In genomic region chr21:26946744-26947446, GRCh38 we compare ENCODE assay signal across 17 cellular contexts. TPM values are rescaled to one million over a fixed set of nuclear protein-coding genes. Genes with fewer than 3 reads are reported as not detected.
DNase-seq lines count a peak whose midpoint lies in the region; ATAC-seq and TF ChIP-seq lines count a peak whose summit lies in the region.
"Had no signal": no experiment of that assay in that cellular context is flagged by ENCODE, and none has a peak within 500 bp of the region (broad histone marks: within the 10 kb centered on the region; RNA-seq: fewer than 3 reads in every experiment).

No MANE protein-coding gene starts in this region.

- BruUV-seq in IMR-90 (replicated peaks; lab: Mats Ljungman, UMichigan) (no TSS peak), OCI-LY7 (replicated peaks; lab: Mats Ljungman, UMichigan) (no TSS peak)

- CTCF ChIA-PET in IMR-90 (lab: Yijun Ruan, JAX): no interaction called here
- CTCF ChIA-PET in OCI-LY7 (lab: Charles Lee; ENCODE audit: unreplicated experiment): no interaction called here

- H2AFZ ChIP-seq in IMR-90 (replicated peaks; ENCODE audit: low read length, poor library complexity) (no peak overlapping the region), hepatocyte (peak overlapping the region; percentile 29), OCI-LY7 (ENCODE audit: low read length) (no peak overlapping the region)

- H3K79me1 ChIP-seq in IMR-90 (ENCODE audit: low read depth in 1 of 2, low read length in 2 of 2): no peaks in the 10 kb centered on the region

- no peak overlapping the region for H4K8ac ChIP-seq in IMR-90 (ENCODE audit: low read depth in 2 of 2, low read length in 2 of 2)

- in situ Hi-C loops in IMR-90 (cut with MboI; ENCODE audit: low sequenced_read_pairs): no loop called here

- H3K4me3 Mint-ChIP-seq in activated naive CD8-positive, alpha-beta T cell treated with anti-CD3 and anti-CD28 coated beads for 36 hours: no peak overlapping the region
- no peak overlapping the region for H3K4me3 Mint-ChIP-seq in endodermal cell
- H3K4me3 Mint-ChIP-seq: activated B cell treated with CpG ODN at 0.5 μM for 24 hours; activated T-helper 1 cell treated with anti-CD3 and anti-CD28 coated beads, Interleukin-12 subunit alpha, Interleukin-12 subunit beta, Interleukin-2, Interleukin-4 antibody, amounts not matched to agents 30 ng/mL and 10 ng/mL and 1 ng/mL, durations not matched to agents 14 hours and 24 hours and 36 hours; natural killer cell treated with Interleukin-12 subunit alpha and Interleukin-12 subunit beta and Interleukin-15 and Interleukin-18, amount 100 ng/mL, for 72 hours had no signal

- no peak overlapping the region for H3K18ac ChIP-seq in IMR-90 (ENCODE audit: low read depth, low read length)

- H4K20me1 ChIP-seq in IMR-90 (ENCODE audit: insufficient read depth, low read length) (no peaks in the 10 kb centered on the region), hepatocyte (ENCODE audit: insufficient read depth, poor library complexity, severe bottlenecking) (no peaks in the 10 kb centered on the region), OCI-LY7 (ENCODE audit: insufficient read depth, low read length) (no peaks in the 10 kb centered on the region)

- H3K4me3 ChIP-seq in IMR-90 (ENCODE audit: insufficient read depth, low read depth, low read length) (no peak overlapping the region), hepatocyte (no peak overlapping the region), stomach smooth muscle (ENCODE audit: low read length in 2 of 2) (peak overlapping the region; percentile 0 to 45), OCI-LY7 (ENCODE audit: low read depth, low read length, poor library complexity, severe bottlenecking) (no peak overlapping the region), endodermal cell (ENCODE audit: low read length) (no peak overlapping the region)
- H3K4me3 ChIP-seq: adrenal gland, lung had no signal

- no peak for ATAC-seq in IMR-90 (ENCODE audit: low read depth)
- ATAC-seq: natural killer cell treated with Interleukin-12 subunit alpha and Interleukin-12 subunit beta and Interleukin-15 and Interleukin-18, amount 100 ng/mL, for 72 hours had no signal

- TF ChIP-seq RAD21 in IMR-90 (IDR thresholded peaks at IDR 0.05; ENCODE audit: low read length): no peak

- peaks cover 3% of the 10 kb centered on the region for H3K4me1 ChIP-seq in IMR-90 (ENCODE audit: control insufficient read depth, insufficient read depth, low read length)
- peaks cover 7% of the 10 kb centered on the region for H3K4me1 ChIP-seq in hepatocyte (ENCODE audit: insufficient read depth)
- no peaks in the 10 kb centered on the region for H3K4me1 ChIP-seq in stomach smooth muscle (ENCODE audit: control insufficient read depth, insufficient read depth, low read length)
- H3K4me1 ChIP-seq in OCI-LY7 (ENCODE audit: insufficient read depth, low read length, poor library complexity, severe bottlenecking): no peaks in the 10 kb centered on the region
- peaks cover 3% of the 10 kb centered on the region for H3K4me1 ChIP-seq in endodermal cell (ENCODE audit: control insufficient read depth, insufficient read depth, low read length)
- H3K4me1 ChIP-seq: adrenal gland, BE2C had no signal

- dilution Hi-C loops in IMR-90 (cut with HindIII; ENCODE audit: low sequenced_read_pairs, unreplicated experiment): no loop called here

- no peak overlapping the region for H2BK5ac ChIP-seq in IMR-90 (ENCODE audit: low read depth, low read length, poor library complexity, severe bottlenecking)

- H3K4me1 Mint-ChIP-seq in activated naive CD8-positive, alpha-beta T cell treated with anti-CD3 and anti-CD28 coated beads for 36 hours: no peaks in the 10 kb centered on the region
- peaks cover 20% of the 10 kb centered on the region for H3K4me1 Mint-ChIP-seq in endodermal cell
- H3K4me1 Mint-ChIP-seq: activated B cell treated with CpG ODN at 0.5 μM for 24 hours had no signal

- intact Hi-C loops in IMR-90 (cut with micrococcal nuclease): no loop called here
- intact Hi-C loops in OCI-LY7 (cut with micrococcal nuclease; ENCODE audit: unreplicated experiment): no loop called here

- H4K5ac ChIP-seq in IMR-90 (ENCODE audit: low read depth, low read length): no peak overlapping the region

- H3K9ac ChIP-seq in IMR-90 (ENCODE audit: low read depth, low read length) (no peak overlapping the region), stomach smooth muscle (ENCODE audit: low read length in 2 of 2) (no peak overlapping the region), endodermal cell (ENCODE audit: extremely low read depth, low read length, poor library complexity, severe bottlenecking) (no peak overlapping the region)

- no peak overlapping the region for H2AK9ac ChIP-seq in IMR-90 (replicated peaks; ENCODE audit: low read depth, low read length, poor library complexity)

- H3K9me2 ChIP-seq in hepatocyte (replicated peaks; ENCODE audit: insufficient read depth): no peaks in the 10 kb centered on the region
- no peaks in the 10 kb centered on the region for H3K9me2 ChIP-seq in OCI-LY7 (ENCODE audit: insufficient read depth, low read length)

- H3K14ac ChIP-seq in IMR-90 (replicated peaks; ENCODE audit: low read depth, low read length): no peak overlapping the region

- no peak overlapping the region for H4K91ac ChIP-seq in IMR-90 (ENCODE audit: insufficient read depth, low read depth, low read length)

- H3K27me3 ChIP-seq in IMR-90 (ENCODE audit: control insufficient read depth, insufficient read depth, low read length): no peaks in the 10 kb centered on the region
- no peaks in the 10 kb centered on the region for H3K27me3 ChIP-seq in hepatocyte
- H3K27me3 ChIP-seq in stomach smooth muscle (ENCODE audit: control insufficient read depth in 1 of 2, insufficient read depth in 2 of 2, low read length in 2 of 2): no peaks in the 10 kb centered on the region
- H3K27me3 ChIP-seq in endodermal cell (ENCODE audit: control insufficient read depth, insufficient read depth, low read length, poor library complexity, severe bottlenecking): no peaks in the 10 kb centered on the region
- H3K27me3 ChIP-seq: adrenal gland, BE2C had no signal

- H3K27me3 Mint-ChIP-seq in activated naive CD8-positive, alpha-beta T cell treated with anti-CD3 and anti-CD28 coated beads for 36 hours: peaks cover 12% of the 10 kb centered on the region
- H3K27me3 Mint-ChIP-seq in endodermal cell (ENCODE audit: insufficient read depth): peaks cover 5% of the 10 kb centered on the region
- H3K27me3 Mint-ChIP-seq: activated B cell treated with CpG ODN at 0.5 μM for 24 hours had no signal

- peaks cover 19% of the 10 kb centered on the region for H3K36me3 ChIP-seq in IMR-90 (ENCODE audit: control insufficient read depth, insufficient read depth, low read length)
- no peaks in the 10 kb centered on the region for H3K36me3 ChIP-seq in hepatocyte (replicated peaks; ENCODE audit: insufficient read depth, low read depth)
- H3K36me3 ChIP-seq in stomach smooth muscle (ENCODE audit: control insufficient read depth in 2 of 2, insufficient read depth in 2 of 2, low read length in 2 of 2): no peaks in the 10 kb centered on the region
- H3K36me3 ChIP-seq in OCI-LY7 (ENCODE audit: insufficient read depth, low read length): no peaks in the 10 kb centered on the region
- no peaks in the 10 kb centered on the region for H3K36me3 ChIP-seq in endodermal cell (ENCODE audit: control insufficient read depth, insufficient read depth, low read length)
- H3K36me3 ChIP-seq: adrenal gland, BE2C had no signal

- H3K23ac ChIP-seq in IMR-90 (ENCODE audit: low read depth, low read length): no peak overlapping the region

- no peak overlapping the region for H3K56ac ChIP-seq in IMR-90 (ENCODE audit: extremely low read depth, insufficient read depth, low read length)

- no peak overlapping the region for H3K27ac Mint-ChIP-seq in activated naive CD8-positive, alpha-beta T cell treated with anti-CD3 and anti-CD28 coated beads for 36 hours
- H3K27ac Mint-ChIP-seq in endodermal cell: no peak overlapping the region
- H3K27ac Mint-ChIP-seq: activated B cell treated with CpG ODN at 0.5 μM for 24 hours; activated T-helper 1 cell treated with anti-CD3 and anti-CD28 coated beads, Interleukin-12 subunit alpha, Interleukin-12 subunit beta, Interleukin-2, Interleukin-4 antibody, amounts not matched to agents 30 ng/mL and 10 ng/mL and 1 ng/mL, durations not matched to agents 14 hours and 24 hours and 36 hours; natural killer cell treated with Interleukin-12 subunit alpha and Interleukin-12 subunit beta and Interleukin-15 and Interleukin-18, amount 100 ng/mL, for 72 hours had no signal

- no peak overlapping the region for H3K27ac ChIP-seq in IMR-90 (ENCODE audit: insufficient read depth, low read length)
- peak overlapping the region; percentile 48 for H3K27ac ChIP-seq in hepatocyte
- H3K27ac ChIP-seq in stomach smooth muscle (ENCODE audit: low read length): no peak overlapping the region
- H3K27ac ChIP-seq in OCI-LY7 (ENCODE audit: low read depth, low read length, poor library complexity, severe bottlenecking): no peak overlapping the region
- no peak overlapping the region for H3K27ac ChIP-seq in endodermal cell (ENCODE audit: low read depth, low read length)
- H3K27ac ChIP-seq: adrenal gland had no signal

- H2AK5ac ChIP-seq in IMR-90 (ENCODE audit: low read depth, low read length): no peak overlapping the region

- peaks cover 4% of the 10 kb centered on the region for H3K9me1 ChIP-seq in IMR-90 (ENCODE audit: insufficient read depth, low read length)

- no peak overlapping the region for H3K4ac ChIP-seq in IMR-90 (ENCODE audit: low read depth, low read length)

- H3K4me2 ChIP-seq in IMR-90 (ENCODE audit: low read depth, low read length): no peak overlapping the region
- H3K4me2 ChIP-seq in hepatocyte: peak overlapping the region; percentile 68
- H3K4me2 ChIP-seq in OCI-LY7 (ENCODE audit: low read length): no peak overlapping the region

- no peaks in the 10 kb centered on the region for H3K79me2 ChIP-seq in hepatocyte
- no peaks in the 10 kb centered on the region for H3K79me2 ChIP-seq in OCI-LY7 (ENCODE audit: insufficient read depth, low read depth, low read length)

- H2BK20ac ChIP-seq in IMR-90 (ENCODE audit: low read depth, low read length): peak overlapping the region; percentile 2; the same call in 1 of the 2 replicates

- TF ChIP-seq CTCF in IMR-90 (conservative IDR thresholded peaks at IDR 0.05; ENCODE audit: low read depth, low read length) (no peak), hepatocyte (IDR thresholded peaks at IDR 0.05; ENCODE audit: poor library complexity) (no peak), OCI-LY7 (conservative IDR thresholded peaks at IDR 0.05; ENCODE audit: low read length) (no peak), endodermal cell (conservative IDR thresholded peaks at IDR 0.05) (no peak)

- WGBS in IMR-90 (ENCODE audit: extremely low coverage in 2 of 2, insufficient read length in 1 of 2), 2 experiments: no CpG with 5 or more reads among the region's 6 CpGs
- 41% methylated on average over 6 of the region's 6 CpGs for WGBS in hepatocyte (ENCODE audit: low lambda C conversion rate, missing lambda C conversion rate)
- WGBS in endodermal cell (ENCODE audit: insufficient coverage in 1 of 2, insufficient read length in 1 of 2), 2 experiments: 50 to 65% methylated on average over 3 to 6 of the region's 6 CpGs

- H3K9me3 ChIP-seq in IMR-90 (ENCODE audit: control insufficient read depth, insufficient read depth, low read length): no peaks in the 10 kb centered on the region
- no peaks in the 10 kb centered on the region for H3K9me3 ChIP-seq in hepatocyte (ENCODE audit: low read depth)
- no peaks in the 10 kb centered on the region for H3K9me3 ChIP-seq in stomach smooth muscle (ENCODE audit: control insufficient read depth in 2 of 2, low read length in 2 of 2)
- no peaks in the 10 kb centered on the region for H3K9me3 ChIP-seq in OCI-LY7 (ENCODE audit: low read length)
- H3K9me3 ChIP-seq in endodermal cell (ENCODE audit: control insufficient read depth, low read length): no peaks in the 10 kb centered on the region
- H3K9me3 ChIP-seq: adrenal gland, BE2C had no signal

- TF ChIP-seq POLR2A in IMR-90 (IDR thresholded peaks at IDR 0.05; ENCODE audit: low read depth, low read length): no peak

- H3K36me3 Mint-ChIP-seq in activated naive CD8-positive, alpha-beta T cell treated with anti-CD3 and anti-CD28 coated beads for 36 hours: no peaks in the 10 kb centered on the region
- H3K36me3 Mint-ChIP-seq in endodermal cell (ENCODE audit: low read depth): peaks cover 2% of the 10 kb centered on the region
- H3K36me3 Mint-ChIP-seq: natural killer cell treated with Interleukin-12 subunit alpha and Interleukin-12 subunit beta and Interleukin-15 and Interleukin-18, amount 100 ng/mL, for 72 hours had no signal

- H3K9me3 Mint-ChIP-seq in activated naive CD8-positive, alpha-beta T cell treated with anti-CD3 and anti-CD28 coated beads for 36 hours: no peaks in the 10 kb centered on the region
- H3K9me3 Mint-ChIP-seq in endodermal cell: no peaks in the 10 kb centered on the region
- H3K9me3 Mint-ChIP-seq: activated B cell treated with CpG ODN at 0.5 μM for 24 hours; activated T-helper 1 cell treated with anti-CD3 and anti-CD28 coated beads, Interleukin-12 subunit alpha, Interleukin-12 subunit beta, Interleukin-2, Interleukin-4 antibody, amounts not matched to agents 30 ng/mL and 10 ng/mL and 1 ng/mL, durations not matched to agents 14 hours and 24 hours and 36 hours; natural killer cell treated with Interleukin-12 subunit alpha and Interleukin-12 subunit beta and Interleukin-15 and Interleukin-18, amount 100 ng/mL, for 72 hours had no signal

- DNase-seq in IMR-90: no peak
- DNase-seq in SIG-M5 (lab: John Stamatoyannopoulos, UW): peak; percentile 28
- DNase-seq in hepatocyte (ENCODE audit: low spot score): no peak
- DNase-seq in activated naive CD8-positive, alpha-beta T cell treated with anti-CD3 and anti-CD28 coated beads for 36 hours: no peak
- DNase-seq in OCI-LY7 (ENCODE audit: low spot score): no peak
- no peak for DNase-seq in endodermal cell
- DNase-seq: activated B cell treated with CpG ODN at 0.5 μM for 24 hours; activated CD8-positive, alpha-beta memory T cell treated with anti-CD3 and anti-CD28 coated beads for 24 hours; adrenal gland; BE2C; cerebellar nuclear complex; foreskin melanocyte had no signal

- H2BK120ac ChIP-seq in IMR-90 (ENCODE audit: low read depth, low read length): no peak overlapping the region

- POLR2A ChIA-PET in IMR-90 (lab: Charles Lee; ENCODE audit: unreplicated experiment) (no interaction called here), OCI-LY7 (lab: Charles Lee) (no interaction called here)

- H2BK15ac ChIP-seq in IMR-90 (ENCODE audit: low read depth, low read length): no peak overlapping the region

RNA-seq across cellular contexts. Expression of gene ADAMTS5, which starts 20.0 kb away (rescaled TPM):
- total RNA-seq in IMR-90 (2012; rRNA removed) (0.54 and 1.1 TPM in 2 replicates), hepatocyte (2.9 and 3.1 TPM in 2 replicates), OCI-LY7 (2022) (not detected in 2 replicates), endodermal cell (1 to 10 TPM in 1 of 2 donors, under 1 TPM in 1; 0.33 to 1.9 TPM)
- polyA plus RNA-seq in IMR-90 (2012; rRNA removed) (0.46 and 0.58 TPM in 2 replicates), hepatocyte (0.94 and 1.4 TPM in 2 replicates)
- polyA plus RNA-seq in IMR-90 (2012; cell fraction: cytosol; rRNA removed): 0.25 and 0.28 TPM in 2 replicates
- polyA plus RNA-seq in IMR-90 (2012; cell fraction: nucleus; rRNA removed; ENCODE audit: low replicate concordance): 0.59 and 0.64 TPM in 2 replicates
- total RNA-seq in activated naive CD8-positive, alpha-beta T cell treated with anti-CD3 and anti-CD28 coated beads for 36 hours: not detected
- not detected in 2 replicates for total RNA-seq in OCI-LY7 (2014; rRNA removed; shearing (Covaris generic))
- polyA plus RNA-seq in endodermal cell (2013, experiment 1 of 2): 0.43 TPM
- polyA plus RNA-seq in endodermal cell (2013, experiment 2 of 2): 0.33 TPM
- total RNA-seq: activated B cell treated with CpG ODN at 0.5 μM for 24 hours; activated T-helper 1 cell treated with anti-CD3 and anti-CD28 coated beads, Interleukin-12 subunit alpha, Interleukin-12 subunit beta, Interleukin-2, Interleukin-4 antibody, amounts not matched to agents 30 ng/mL and 10 ng/mL and 1 ng/mL, durations not matched to agents 14 hours and 24 hours and 36 hours; natural killer cell treated with Interleukin-12 subunit alpha and Interleukin-12 subunit beta and Interleukin-15 and Interleukin-18, amount 100 ng/mL, for 72 hours; T-helper 1 cell treated with Interleukin-12 subunit alpha and Interleukin-12 subunit beta and Interleukin-4 antibody, amounts not matched to agents 30 ng/mL and 1 ng/mL, for 36 hours had no signal

Comparison
In these comparisons a context has a peak if more than half of its experiments do, and no peak if none do; other contexts are left out.
1. H3K4me3 ChIP-seq: peak in stomach smooth muscle (2 of 2); none in IMR-90 (single experiment), hepatocyte (single experiment), OCI-LY7 (single experiment) and endodermal cell (single experiment).